13 cellular contexts compared by ENCODE assay signal in genomic region chr12:19546611-19547162, GRCh38.
A peak's percentile ranks its signal among the peaks of the same experiment; 100 is the strongest.
DNase-seq lines count a peak whose midpoint lies in the region; ATAC-seq, FAIRE-seq and TF ChIP-seq lines count a peak whose summit lies in the region.
"Had no signal": no experiment of that assay in that cellular context is flagged by ENCODE, and none has a peak within 500 bp of the region (broad histone marks: within the 10 kb centered on the region; RNA-seq: fewer than 3 reads in every experiment).

No MANE protein-coding gene starts in this region.

- H3K4me3 ChIP-seq in ACC112 (ENCODE audit: low read depth, low read length) (peak overlapping the region; percentile 68), astrocyte (ENCODE audit: insufficient read depth, low read depth, low read length) (peak overlapping the region; percentile 29), osteoblast (ENCODE audit: insufficient read depth, low read length) (peak overlapping the region; percentile 47)

- H2AFZ ChIP-seq in ACC112 (ENCODE audit: low read length, unreplicated experiment) (peak overlapping the region; percentile 76), astrocyte (ENCODE audit: low read depth, low read length) (no peak overlapping the region), osteoblast (ENCODE audit: low read length) (peak overlapping the region; percentile 57)

- H3K27ac ChIP-seq in ACC112 (ENCODE audit: low read depth, low read length): peak overlapping the region; percentile 52
- no peak overlapping the region for H3K27ac ChIP-seq in astrocyte (ENCODE audit: low read depth, low read length)
- peak overlapping the region; percentile 40 for H3K27ac ChIP-seq in osteoblast (ENCODE audit: low read depth, low read length)

- DNase-seq in astrocyte (ENCODE audit: low read depth) (peak; percentile 41), head of caudate nucleus (peak in 30 of 42 donors; percentile 8 to 61 (median 24)), osteoblast (ENCODE audit: insufficient read length, low spot score, missing footprints) (no peak), NCI-H526 treated with DMSO at 0.1 percent for 48 hours (lab: John Stamatoyannopoulos, UW) (no peak), GM20000 (ENCODE audit: low spot score) (no peak), NCI-H187 (lab: John Stamatoyannopoulos, UW) (no peak)
- DNase-seq: activated CD4-positive, alpha-beta T cell treated with anti-CD3 and anti-CD28 coated beads, Interleukin-2, amount 10 ng/mL, durations not matched to agents 24 days and 14 days; amniotic stem cell; NCI-H2171 treated with DMSO at 0.1 percent for 48 hours; SHP77 treated with DMSO at 0.1 percent for 48 hours had no signal

- H3K9ac ChIP-seq in astrocyte (ENCODE audit: low read length): peak overlapping the region; percentile 2

- no peak for ATAC-seq in HG02623 (IDR thresholded peaks at IDR 0.05; ENCODE audit: unreplicated experiment)

- peak overlapping the region; percentile 59 for H3K4me2 ChIP-seq in astrocyte (ENCODE audit: low read length)
- H3K4me2 ChIP-seq in osteoblast (ENCODE audit: insufficient read depth, low read length): peak overlapping the region; percentile 72

- intact Hi-C loops in head of caudate nucleus (cut with DNase I): no loop called here

- H3K27ac Mint-ChIP-seq in astrocyte (ENCODE audit: unreplicated experiment): no peak overlapping the region
- H3K27ac Mint-ChIP-seq: activated CD4-positive, alpha-beta T cell treated with anti-CD3 and anti-CD28 coated beads, Interleukin-2, amount 10 ng/mL, durations not matched to agents 24 days and 14 days had no signal

- FAIRE-seq in astrocyte (lab: Jason Lieb, UNC): no peak
- FAIRE-seq: GM19239 had no signal

- H3K36me3 ChIP-seq in ACC112 (ENCODE audit: insufficient read depth, low read length) (no peaks in the 10 kb centered on the region), astrocyte (ENCODE audit: insufficient read depth, low read length) (no peaks in the 10 kb centered on the region), osteoblast (ENCODE audit: insufficient read depth, low read length) (no peaks in the 10 kb centered on the region)

- H3K4me1 ChIP-seq in ACC112 (ENCODE audit: control insufficient read depth, insufficient read depth, low read length, unreplicated experiment): peaks cover 19% of the 10 kb centered on the region
- peaks cover 15% of the 10 kb centered on the region for H3K4me1 ChIP-seq in astrocyte (ENCODE audit: insufficient read depth, low read length)
- peaks cover 19% of the 10 kb centered on the region for H3K4me1 ChIP-seq in osteoblast (ENCODE audit: insufficient read depth, low read length)

- TF ChIP-seq CTCF in astrocyte (IDR thresholded peaks at IDR 0.05; ENCODE audit: insufficient read depth, low read depth, low read length): no peak
- TF ChIP-seq CTCF in osteoblast (IDR thresholded peaks at IDR 0.05; ENCODE audit: extremely low read depth, low read depth, low read length): no peak
- TF ChIP-seq CTCF in GM20000 (IDR thresholded peaks at IDR 0.05; ENCODE audit: extremely low read depth, missing control alignments): no peak

- H3K36me3 Mint-ChIP-seq in astrocyte (ENCODE audit: low read depth, unreplicated experiment): peaks cover 3% of the 10 kb centered on the region

- H3K27me3 Mint-ChIP-seq in astrocyte (ENCODE audit: low read depth, unreplicated experiment): no peaks in the 10 kb centered on the region
- H3K27me3 Mint-ChIP-seq: activated CD4-positive, alpha-beta T cell treated with anti-CD3 and anti-CD28 coated beads, Interleukin-2, amount 10 ng/mL, durations not matched to agents 24 days and 14 days had no signal

- H3K79me2 ChIP-seq in ACC112 (ENCODE audit: control insufficient read depth, insufficient read depth, low read length, unreplicated experiment) (no peaks in the 10 kb centered on the region), astrocyte (ENCODE audit: insufficient read depth, low read length) (no peaks in the 10 kb centered on the region), osteoblast (ENCODE audit: insufficient read depth, low read length) (no peaks in the 10 kb centered on the region)

- peaks cover 11% of the 10 kb centered on the region for H3K4me1 Mint-ChIP-seq in astrocyte (ENCODE audit: low read depth, unreplicated experiment)
- H3K4me1 Mint-ChIP-seq: activated CD4-positive, alpha-beta T cell treated with anti-CD3 and anti-CD28 coated beads, Interleukin-2, amount 10 ng/mL, durations not matched to agents 24 days and 14 days had no signal

- H3K9me3 Mint-ChIP-seq in astrocyte (ENCODE audit: unreplicated experiment): no peaks in the 10 kb centered on the region
- H3K9me3 Mint-ChIP-seq: activated CD4-positive, alpha-beta T cell treated with anti-CD3 and anti-CD28 coated beads, Interleukin-2, amount 10 ng/mL, durations not matched to agents 24 days and 14 days had no signal

- no peak overlapping the region for H3K4me3 Mint-ChIP-seq in astrocyte (ENCODE audit: unreplicated experiment)
- H3K4me3 Mint-ChIP-seq: activated CD4-positive, alpha-beta T cell treated with anti-CD3 and anti-CD28 coated beads, Interleukin-2, amount 10 ng/mL, durations not matched to agents 24 days and 14 days had no signal

- no peaks in the 10 kb centered on the region for H3K9me3 ChIP-seq in astrocyte (ENCODE audit: insufficient read depth, low read depth, low read length)
- no peaks in the 10 kb centered on the region for H3K9me3 ChIP-seq in osteoblast (ENCODE audit: low read depth, low read length)

- H3K27me3 ChIP-seq in ACC112 (ENCODE audit: insufficient read depth, low read length): no peaks in the 10 kb centered on the region
- no peaks in the 10 kb centered on the region for H3K27me3 ChIP-seq in astrocyte (ENCODE audit: insufficient read depth, low read length)
- H3K27me3 ChIP-seq in osteoblast (ENCODE audit: insufficient read depth, low read length): no peaks in the 10 kb centered on the region

- H4K20me1 ChIP-seq in astrocyte (ENCODE audit: insufficient read depth, low read length) (no peaks in the 10 kb centered on the region), osteoblast (ENCODE audit: insufficient read depth, low read length) (no peaks in the 10 kb centered on the region)

Comparison
In these comparisons a context has a peak if more than half of its experiments do, and no peak if none do; other contexts are left out.
1. DNase-seq: peak in astrocyte (single experiment) and head of caudate nucleus (30 of 42); none in osteoblast (single experiment), NCI-H526 treated with DMSO at 0.1 percent for 48 hours (single experiment), GM20000 (single experiment) and NCI-H187 (0 of 2).
2. Peak in every context shown above with its lines, with median percentiles within 50 percentile points of each other: H3K4me3 ChIP-seq.